ENCODE assay signal across 16 cellular contexts in genomic region chr9:94081864-94082468, GRCh38.
"Had no signal": no experiment of that assay in that cellular context is flagged by ENCODE, and none has a peak within 500 bp of the region (broad histone marks: within the 10 kb centered on the region; RNA-seq: fewer than 3 reads in every experiment).

No MANE protein-coding gene starts in this region.

- ATAC-seq: activated T-cell treated with anti-CD3 and anti-CD28 coated beads, Interleukin-2, amount 50 U/mL, for 4 hours; foreskin keratinocyte had no signal

- H3K27me3 Mint-ChIP-seq: activated naive CD8-positive, alpha-beta T cell; brain; dendritic cell treated with granulocyte-macrophage colony-stimulating factor and Interleukin-4, amounts not matched to agents 40 ng/mL and 50 ng/mL, for 4 days; naive B cell; stimulated activated naive CD8-positive, alpha-beta T cell treated with anti-CD3 and anti-CD28 coated beads, Interleukin-15, Interleukin-2, amounts not matched to agents 100 ng/mL and 50 ng/mL, for 24 hours had no signal

- H3K4me3 ChIP-seq: lower lobe of right lung, thoracic aorta, vagina had no signal

- DNase-seq: activated effector memory CD4-positive, alpha-beta T cell treated with anti-CD3 and anti-CD28 coated beads, Interleukin-2, amount 50 U/mL, for 16 hours; activated T-cell treated with anti-CD3 and anti-CD28 coated beads, Interleukin-2, amount 50 U/mL, for 4 hours; amygdala; cerebellar nuclear complex; foreskin keratinocyte; lower lobe of right lung; naive B cell; stimulated activated CD4-positive, alpha-beta T cell treated with anti-CD3 and anti-CD28 coated beads, Interleukin-4, amount 100 ng/mL, for 24 hours had no signal

- H3K27me3 ChIP-seq: foreskin keratinocyte, neutrophil, vagina had no signal

- H3K9me3 Mint-ChIP-seq: activated T-cell treated with anti-CD3 and anti-CD28 coated beads, Interleukin-2, amount 50 U/mL, for 4 hours; brain; dendritic cell treated with granulocyte-macrophage colony-stimulating factor and Interleukin-4, amounts not matched to agents 40 ng/mL and 50 ng/mL, for 4 days; naive B cell; stimulated activated naive CD8-positive, alpha-beta T cell treated with anti-CD3 and anti-CD28 coated beads, Interleukin-15, Interleukin-2, amounts not matched to agents 100 ng/mL and 50 ng/mL, for 24 hours had no signal

- FAIRE-seq: islet of Langerhans had no signal

- H3K27ac Mint-ChIP-seq: activated naive CD8-positive, alpha-beta T cell; dendritic cell treated with granulocyte-macrophage colony-stimulating factor and Interleukin-4, amounts not matched to agents 40 ng/mL and 50 ng/mL, for 4 days; stimulated activated naive CD8-positive, alpha-beta T cell treated with anti-CD3 and anti-CD28 coated beads, Interleukin-15, Interleukin-2, amounts not matched to agents 100 ng/mL and 50 ng/mL, for 24 hours had no signal

- H3K36me3 ChIP-seq: lower lobe of right lung, neutrophil, thoracic aorta, vagina had no signal

- H3K4me3 Mint-ChIP-seq: activated naive CD8-positive, alpha-beta T cell; activated T-cell treated with anti-CD3 and anti-CD28 coated beads, Interleukin-2, amount 50 U/mL, for 4 hours; brain; dendritic cell treated with granulocyte-macrophage colony-stimulating factor and Interleukin-4, amounts not matched to agents 40 ng/mL and 50 ng/mL, for 4 days; naive B cell; stimulated activated naive CD8-positive, alpha-beta T cell treated with anti-CD3 and anti-CD28 coated beads, Interleukin-15, Interleukin-2, amounts not matched to agents 100 ng/mL and 50 ng/mL, for 24 hours had no signal

- H3K9me3 ChIP-seq: lower lobe of right lung, neutrophil, thoracic aorta, vagina had no signal

- H3K27ac ChIP-seq: foreskin keratinocyte, neutrophil, thoracic aorta, vagina had no signal
